Comparison of ENCODE assay signal across 32 cellular contexts in the genomic region with DNA sequence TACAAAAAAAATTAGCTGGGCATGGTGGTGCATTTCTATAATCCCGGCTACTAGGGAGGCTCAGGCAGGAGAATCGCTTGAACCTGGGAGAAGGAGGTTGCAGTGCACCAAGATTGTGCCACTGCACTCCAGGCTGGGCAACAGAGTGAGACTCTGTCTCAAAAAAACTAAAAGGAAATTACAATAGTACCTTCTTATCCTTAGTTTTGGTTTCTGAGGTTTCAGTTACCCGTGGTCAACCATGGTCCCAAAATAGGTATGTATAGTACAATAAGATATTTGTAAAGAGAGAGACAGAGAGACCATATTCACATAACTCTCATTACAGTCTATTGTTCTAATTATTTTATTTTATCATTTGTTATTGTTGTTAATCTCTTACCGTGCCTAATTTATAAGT.
"Had no signal": no experiment of that assay in that cellular context is flagged by ENCODE, and none has a peak within 500 bp of the region (broad histone marks: within the 10 kb centered on the region; RNA-seq: fewer than 3 reads in every experiment).

No MANE protein-coding gene starts in this region.

- DNase-seq: activated CD4-positive, alpha-beta memory T cell treated with anti-CD3 and anti-CD28 coated beads, Interleukin-2, amount 10 ng/mL, durations not matched to agents 7 days and 5 days; activated CD4-positive, alpha-beta T cell treated with anti-CD3 and anti-CD28 coated beads for 1 hour; activated CD4-positive, alpha-beta T cell treated with anti-CD3 and anti-CD28 coated beads for 36 hours; activated CD4-positive, alpha-beta T cell treated with anti-CD3 and anti-CD28 coated beads for 48 hours; activated CD4-positive, alpha-beta T cell treated with anti-CD3 and anti-CD28 coated beads, Interleukin-2, amount 10 ng/mL, durations not matched to agents 7 days and 5 days; activated CD4-positive, alpha-beta T cell treated with anti-CD3 and anti-CD28 coated beads, Interleukin-2, amount 50 U/mL, for 48 hours; activated CD4-positive, CD25-positive, alpha-beta regulatory T cell; activated CD8-positive, alpha-beta memory T cell treated with anti-CD3 and anti-CD28 coated beads for 24 hours; activated CD8-positive, alpha-beta memory T cell treated with anti-CD3 and anti-CD28 coated beads, Interleukin-2, amount 10 ng/mL, durations not matched to agents 7 days and 5 days; activated CD8-positive, alpha-beta memory T cell treated with anti-CD3 and anti-CD28 coated beads, Interleukin-2, amount 50 U/mL, for 48 hours; activated CD8-positive, alpha-beta T cell treated with anti-CD3 and anti-CD28 coated beads, Interleukin-2, amount 10 ng/mL, durations not matched to agents 7 days and 5 days; activated effector memory CD4-positive, alpha-beta T cell treated with Interleukin-2 at 50 U/mL for 16 hours; activated gamma-delta T cell; activated naive CD4-positive, alpha-beta T cell treated with anti-CD3 and anti-CD28 coated beads, Interleukin-2, amount 10 ng/mL, durations not matched to agents 7 days and 5 days; activated naive CD4-positive, alpha-beta T cell treated with Interleukin-2 at 50 U/mL for 16 hours; activated naive CD8-positive, alpha-beta T cell treated with anti-CD3 and anti-CD28 coated beads, Interleukin-2, amount 10 ng/mL, durations not matched to agents 7 days and 5 days; activated naive CD8-positive, alpha-beta T cell treated with anti-CD3 and anti-CD28 coated beads, Interleukin-2, amount 50 U/mL, for 24 hours; activated T-cell treated with anti-CD3 and anti-CD28 coated beads, Interleukin-2, amount 50 U/mL, for 24 hours; activated T-cell treated with anti-CD3 and anti-CD28 coated beads, Interleukin-2, amount 50 U/mL, for 48 hours; amygdala; anterior cingulate cortex; caudate nucleus; cerebellar nuclear complex; T-helper 2 cell; T-helper 9 cell; WERI-Rb-1 had no signal

- H3K27me3 ChIP-seq: ascending aorta, cardiac muscle cell had no signal

- H3K4me3 ChIP-seq: ascending aorta, cardiac muscle cell had no signal

- H3K27ac ChIP-seq: ascending aorta, cardiac muscle cell, WERI-Rb-1 had no signal

- FAIRE-seq: bronchial epithelial cell, TTC549 had no signal

- ATAC-seq: activated CD4-positive, alpha-beta T cell treated with anti-CD3 and anti-CD28 coated beads for 36 hours; activated CD4-positive, CD25-positive, alpha-beta regulatory T cell treated with anti-CD3 and anti-CD28 coated beads, Interleukin-2, amount 50 U/mL, for 24 hours; activated CD8-positive, alpha-beta memory T cell treated with anti-CD3 and anti-CD28 coated beads, Interleukin-2, amount 10 ng/mL, durations not matched to agents 7 days and 5 days; activated CD8-positive, alpha-beta T cell treated with anti-CD3 and anti-CD28 coated beads, Interleukin-2, amount 10 ng/mL, durations not matched to agents 7 days and 5 days; activated naive CD8-positive, alpha-beta T cell treated with anti-CD3 and anti-CD28 coated beads, Interleukin-2, amount 50 U/mL, for 24 hours; WTC11 had no signal

- H3K36me3 ChIP-seq: ascending aorta, cardiac muscle cell, WERI-Rb-1 had no signal
